3 cellular contexts compared by ENCODE assay signal in the genomic region with DNA sequence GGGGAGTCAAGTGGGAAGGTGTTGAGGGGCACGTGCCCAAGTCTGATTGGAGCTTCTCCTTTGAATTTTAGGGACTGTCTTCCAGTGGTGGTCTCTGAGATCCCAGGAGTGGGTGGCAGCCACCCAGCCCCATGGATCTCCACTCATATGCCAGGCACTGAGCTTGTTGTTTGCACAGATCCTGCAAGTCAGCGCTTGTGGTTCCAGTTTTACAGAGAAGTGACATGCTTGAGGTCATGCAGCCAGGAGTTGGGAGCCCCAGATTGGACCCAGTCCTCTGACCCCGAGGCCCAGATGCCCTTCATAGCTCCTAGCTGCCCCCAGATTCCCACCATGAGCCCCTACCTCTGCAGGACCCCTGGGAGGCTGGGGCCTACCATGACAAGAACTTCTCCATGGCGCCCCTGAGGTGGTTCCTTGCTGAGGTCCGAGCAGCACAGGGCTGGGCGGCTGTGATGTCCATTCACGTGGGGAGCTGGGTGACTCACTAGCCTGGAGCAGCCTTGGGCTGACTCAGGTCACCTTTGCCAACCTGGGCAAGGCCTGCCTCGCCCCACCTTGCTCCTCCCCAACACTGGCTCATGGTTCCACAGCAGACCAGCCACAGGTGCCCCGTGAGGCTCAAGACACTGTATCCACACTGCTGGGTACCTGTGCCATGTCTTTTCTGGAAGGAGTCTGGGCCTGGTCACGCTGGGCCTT.
TF ChIP-seq lines count a peak whose summit lies in the region.

No MANE protein-coding gene starts in this region.

TF ChIP-seq in A549, 52 proteins besides CTCF, POLR2A, EP300 and RAD21:
- no peak for TF ChIP-seq FOSL2 (IDR thresholded peaks at IDR 0.05)
- TF ChIP-seq FOSL2 (CRISPR knock-in tag; IDR thresholded peaks at IDR 0.05): peak; percentile 78
- TF ChIP-seq HES2 (IDR thresholded peaks at IDR 0.05): no peak
- TF ChIP-seq FOSB (CRISPR knock-in tag; IDR thresholded peaks at IDR 0.05): no peak
- TF ChIP-seq, protein P1, sequence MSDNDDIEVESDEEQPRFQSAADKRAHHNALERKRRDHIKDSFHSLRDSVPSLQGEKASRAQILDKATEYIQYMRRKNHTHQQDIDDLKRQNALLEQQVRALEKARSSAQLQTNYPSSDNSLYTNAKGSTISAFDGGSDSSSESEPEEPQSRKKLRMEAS (IDR thresholded peaks at IDR 0.05): peak; percentile 35; the same call in 1 of the 2 replicates
- no peak for TF ChIP-seq HOXB13 (CRISPR knock-in tag; IDR thresholded peaks at IDR 0.05; ENCODE audit: low read depth)
- no peak for TF ChIP-seq KDM5A (IDR thresholded peaks at IDR 0.05)
- TF ChIP-seq BHLHE40 (IDR thresholded peaks at IDR 0.05; ENCODE audit: low read depth, low read length): no peak
- peak; percentile 49 for TF ChIP-seq MAFK (IDR thresholded peaks at IDR 0.05; ENCODE audit: partially characterized antibody)
- no peak for TF ChIP-seq NPAS2 (CRISPR knock-in tag; IDR thresholded peaks at IDR 0.05; ENCODE audit: borderline replicate concordance)

TF ChIP-seq in HEK293T, 16 proteins besides CTCF, POLR2A, EP300 and RAD21:
- TF ChIP-seq ELF4 (IDR thresholded peaks at IDR 0.05) (no peak), FOXM1 (IDR thresholded peaks at IDR 0.05; ENCODE audit: borderline replicate concordance) (no peak), ARNT (IDR thresholded peaks at IDR 0.05) (no peak), TARDBP (IDR thresholded peaks at IDR 0.05) (no peak), NFRKB (IDR thresholded peaks at IDR 0.05) (no peak), BHLHE40 (IDR thresholded peaks at IDR 0.05; ENCODE audit: borderline replicate concordance) (no peak), LEF1 (IDR thresholded peaks at IDR 0.05; ENCODE audit: borderline replicate concordance) (no peak), FOXA1 (IDR thresholded peaks at IDR 0.05) (no peak), SUZ12 (IDR thresholded peaks at IDR 0.05) (no peak), L3MBTL2 (conservative IDR thresholded peaks at IDR 0.05) (no peak), CTBP1 (IDR thresholded peaks at IDR 0.05; ENCODE audit: borderline replicate concordance) (no peak), ZNF384 (IDR thresholded peaks at IDR 0.05) (no peak), SP1 (IDR thresholded peaks at IDR 0.05) (no peak), PKNOX1 (IDR thresholded peaks at IDR 0.05) (no peak), HDGF (IDR thresholded peaks at IDR 0.05; ENCODE audit: borderline replicate concordance) (no peak), FOXK2 (IDR thresholded peaks at IDR 0.05) (no peak)
TF ChIP-seq in HEK293T: peak in this region for 0.

TF ChIP-seq in HepG2, 621 proteins besides CTCF, POLR2A, EP300 and RAD21:
- no peak for TF ChIP-seq SNAPC2 (CRISPR knock-in tag; IDR thresholded peaks at IDR 0.05)
- TF ChIP-seq JUNB (CRISPR knock-in tag; IDR thresholded peaks at IDR 0.05; ENCODE audit: borderline replicate concordance): no peak
- no peak for TF ChIP-seq ZNF10 (CRISPR knock-in tag; IDR thresholded peaks at IDR 0.05; ENCODE audit: borderline replicate concordance, low read depth)
- no peak for TF ChIP-seq PBX3 (CRISPR knock-in tag; IDR thresholded peaks at IDR 0.05; ENCODE audit: borderline replicate concordance)
- TF ChIP-seq, protein P2, sequence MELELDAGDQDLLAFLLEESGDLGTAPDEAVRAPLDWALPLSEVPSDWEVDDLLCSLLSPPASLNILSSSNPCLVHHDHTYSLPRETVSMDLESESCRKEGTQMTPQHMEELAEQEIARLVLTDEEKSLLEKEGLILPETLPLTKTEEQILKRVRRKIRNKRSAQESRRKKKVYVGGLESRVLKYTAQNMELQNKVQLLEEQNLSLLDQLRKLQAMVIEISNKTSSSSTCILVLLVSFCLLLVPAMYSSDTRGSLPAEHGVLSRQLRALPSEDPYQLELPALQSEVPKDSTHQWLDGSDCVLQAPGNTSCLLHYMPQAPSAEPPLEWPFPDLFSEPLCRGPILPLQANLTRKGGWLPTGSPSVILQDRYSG (CRISPR knock-in tag; IDR thresholded peaks at IDR 0.05): no peak
- TF ChIP-seq ZNF770 (CRISPR knock-in tag; IDR thresholded peaks at IDR 0.05): no peak
- TF ChIP-seq ZNF17 (CRISPR knock-in tag; IDR thresholded peaks at IDR 0.05): no peak
- no peak for TF ChIP-seq ZNF768 (CRISPR knock-in tag; IDR thresholded peaks at IDR 0.05)
- no peak for TF ChIP-seq STAT5B (CRISPR knock-in tag; IDR thresholded peaks at IDR 0.05)
- no peak for TF ChIP-seq ZNF883 (CRISPR knock-in tag; IDR thresholded peaks at IDR 0.05; ENCODE audit: not compliant biosample characterization)
